Comparison of ENCODE assay signal across 1 cellular context in the genomic region with DNA sequence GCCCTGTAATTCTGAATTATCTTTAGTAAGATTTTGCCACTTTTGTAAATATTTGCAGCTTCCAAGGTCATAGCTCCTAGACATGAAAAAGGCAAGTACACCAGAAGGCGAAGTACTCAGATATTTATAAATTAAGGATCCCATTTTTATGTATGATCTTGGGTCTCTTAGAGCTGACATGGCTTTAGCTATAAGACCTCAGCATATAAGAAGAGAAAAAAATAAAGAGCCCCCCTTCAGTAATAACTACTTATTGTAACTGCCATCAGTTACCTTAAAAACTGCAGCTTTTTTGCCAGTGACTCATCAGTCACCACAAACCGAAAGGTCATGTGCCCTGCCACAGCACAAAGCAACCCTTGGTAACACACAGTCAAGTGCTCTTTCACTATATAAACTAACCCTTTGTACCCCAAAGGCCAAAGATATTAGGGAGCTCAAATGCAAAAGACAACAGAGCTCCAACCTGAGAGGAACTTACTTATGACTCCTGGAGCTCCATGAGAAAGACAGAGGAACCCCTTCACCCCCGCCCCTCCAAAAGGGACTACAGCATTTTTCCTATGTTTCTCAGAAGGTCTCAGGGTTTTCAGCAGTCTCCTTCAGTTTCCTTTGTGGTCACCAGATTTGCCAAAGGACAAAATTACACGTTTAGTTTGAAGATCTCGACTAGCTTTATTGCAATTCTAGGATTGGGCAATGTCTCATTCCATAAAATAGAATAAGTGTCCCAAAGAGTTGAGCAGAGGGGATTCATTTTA.
TF ChIP-seq lines count a peak whose summit lies in the region.

No MANE protein-coding gene starts in this region.

TF ChIP-seq in HepG2, 621 proteins besides CTCF, POLR2A, EP300 and RAD21 (continued from another document and continues in another):
- TF ChIP-seq, protein P1, sequence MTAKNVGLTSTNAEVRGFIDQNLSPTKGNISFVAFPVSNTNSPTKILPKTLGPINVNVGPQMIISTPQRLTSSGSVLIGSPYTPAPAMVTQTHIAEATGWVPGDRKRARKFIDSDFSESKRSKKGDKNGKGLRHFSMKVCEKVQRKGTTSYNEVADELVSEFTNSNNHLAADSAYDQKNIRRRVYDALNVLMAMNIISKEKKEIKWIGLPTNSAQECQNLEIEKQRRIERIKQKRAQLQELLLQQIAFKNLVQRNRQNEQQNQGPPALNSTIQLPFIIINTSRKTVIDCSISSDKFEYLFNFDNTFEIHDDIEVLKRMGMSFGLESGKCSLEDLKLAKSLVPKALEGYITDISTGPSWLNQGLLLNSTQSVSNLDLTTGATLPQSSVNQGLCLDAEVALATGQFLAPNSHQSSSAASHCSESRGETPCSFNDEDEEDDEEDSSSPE (CRISPR knock-in tag; IDR thresholded peaks at IDR 0.05), result no peak
- TF ChIP-seq NR2F1 (CRISPR knock-in tag; IDR thresholded peaks at IDR 0.05), result peak; percentile 62 to 64; a peak in 3 of 4 replicates
- TF ChIP-seq, protein P2, sequence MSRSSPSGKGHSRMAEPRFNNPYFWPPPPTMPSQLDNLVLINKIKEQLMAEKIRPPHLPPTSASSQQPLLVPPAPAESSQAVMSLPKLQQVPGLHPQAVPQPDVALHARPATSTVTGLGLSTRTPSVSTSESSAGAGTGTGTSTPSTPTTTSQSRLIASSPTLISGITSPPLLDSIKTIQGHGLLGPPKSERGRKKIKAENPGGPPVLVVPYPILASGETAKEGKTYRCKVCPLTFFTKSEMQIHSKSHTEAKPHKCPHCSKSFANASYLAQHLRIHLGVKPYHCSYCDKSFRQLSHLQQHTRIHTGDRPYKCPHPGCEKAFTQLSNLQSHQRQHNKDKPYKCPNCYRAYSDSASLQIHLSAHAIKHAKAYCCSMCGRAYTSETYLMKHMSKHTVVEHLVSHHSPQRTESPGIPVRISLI (CRISPR knock-in tag; IDR thresholded peaks at IDR 0.05; ENCODE audit: borderline replicate concordance), result no peak
- TF ChIP-seq, protein P3, sequence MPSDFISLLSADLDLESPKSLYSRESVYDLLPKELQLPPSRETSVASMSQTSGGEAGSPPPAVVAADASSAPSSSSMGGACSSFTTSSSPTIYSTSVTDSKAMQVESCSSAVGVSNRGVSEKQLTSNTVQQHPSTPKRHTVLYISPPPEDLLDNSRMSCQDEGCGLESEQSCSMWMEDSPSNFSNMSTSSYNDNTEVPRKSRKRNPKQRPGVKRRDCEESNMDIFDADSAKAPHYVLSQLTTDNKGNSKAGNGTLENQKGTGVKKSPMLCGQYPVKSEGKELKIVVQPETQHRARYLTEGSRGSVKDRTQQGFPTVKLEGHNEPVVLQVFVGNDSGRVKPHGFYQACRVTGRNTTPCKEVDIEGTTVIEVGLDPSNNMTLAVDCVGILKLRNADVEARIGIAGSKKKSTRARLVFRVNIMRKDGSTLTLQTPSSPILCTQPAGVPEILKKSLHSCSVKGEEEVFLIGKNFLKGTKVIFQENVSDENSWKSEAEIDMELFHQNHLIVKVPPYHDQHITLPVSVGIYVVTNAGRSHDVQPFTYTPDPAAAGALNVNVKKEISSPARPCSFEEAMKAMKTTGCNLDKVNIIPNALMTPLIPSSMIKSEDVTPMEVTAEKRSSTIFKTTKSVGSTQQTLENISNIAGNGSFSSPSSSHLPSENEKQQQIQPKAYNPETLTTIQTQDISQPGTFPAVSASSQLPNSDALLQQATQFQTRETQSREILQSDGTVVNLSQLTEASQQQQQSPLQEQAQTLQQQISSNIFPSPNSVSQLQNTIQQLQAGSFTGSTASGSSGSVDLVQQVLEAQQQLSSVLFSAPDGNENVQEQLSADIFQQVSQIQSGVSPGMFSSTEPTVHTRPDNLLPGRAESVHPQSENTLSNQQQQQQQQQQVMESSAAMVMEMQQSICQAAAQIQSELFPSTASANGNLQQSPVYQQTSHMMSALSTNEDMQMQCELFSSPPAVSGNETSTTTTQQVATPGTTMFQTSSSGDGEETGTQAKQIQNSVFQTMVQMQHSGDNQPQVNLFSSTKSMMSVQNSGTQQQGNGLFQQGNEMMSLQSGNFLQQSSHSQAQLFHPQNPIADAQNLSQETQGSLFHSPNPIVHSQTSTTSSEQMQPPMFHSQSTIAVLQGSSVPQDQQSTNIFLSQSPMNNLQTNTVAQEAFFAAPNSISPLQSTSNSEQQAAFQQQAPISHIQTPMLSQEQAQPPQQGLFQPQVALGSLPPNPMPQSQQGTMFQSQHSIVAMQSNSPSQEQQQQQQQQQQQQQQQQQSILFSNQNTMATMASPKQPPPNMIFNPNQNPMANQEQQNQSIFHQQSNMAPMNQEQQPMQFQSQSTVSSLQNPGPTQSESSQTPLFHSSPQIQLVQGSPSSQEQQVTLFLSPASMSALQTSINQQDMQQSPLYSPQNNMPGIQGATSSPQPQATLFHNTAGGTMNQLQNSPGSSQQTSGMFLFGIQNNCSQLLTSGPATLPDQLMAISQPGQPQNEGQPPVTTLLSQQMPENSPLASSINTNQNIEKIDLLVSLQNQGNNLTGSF (CRISPR knock-in tag; IDR thresholded peaks at IDR 0.05), result no peak
- TF ChIP-seq NCOA5 (CRISPR knock-in tag; IDR thresholded peaks at IDR 0.05), result no peak
- TF ChIP-seq MIXL1 (CRISPR knock-in tag; IDR thresholded peaks at IDR 0.05), result peak; percentile 19; the same call in 1 of the 2 replicates
- TF ChIP-seq, protein P4, sequence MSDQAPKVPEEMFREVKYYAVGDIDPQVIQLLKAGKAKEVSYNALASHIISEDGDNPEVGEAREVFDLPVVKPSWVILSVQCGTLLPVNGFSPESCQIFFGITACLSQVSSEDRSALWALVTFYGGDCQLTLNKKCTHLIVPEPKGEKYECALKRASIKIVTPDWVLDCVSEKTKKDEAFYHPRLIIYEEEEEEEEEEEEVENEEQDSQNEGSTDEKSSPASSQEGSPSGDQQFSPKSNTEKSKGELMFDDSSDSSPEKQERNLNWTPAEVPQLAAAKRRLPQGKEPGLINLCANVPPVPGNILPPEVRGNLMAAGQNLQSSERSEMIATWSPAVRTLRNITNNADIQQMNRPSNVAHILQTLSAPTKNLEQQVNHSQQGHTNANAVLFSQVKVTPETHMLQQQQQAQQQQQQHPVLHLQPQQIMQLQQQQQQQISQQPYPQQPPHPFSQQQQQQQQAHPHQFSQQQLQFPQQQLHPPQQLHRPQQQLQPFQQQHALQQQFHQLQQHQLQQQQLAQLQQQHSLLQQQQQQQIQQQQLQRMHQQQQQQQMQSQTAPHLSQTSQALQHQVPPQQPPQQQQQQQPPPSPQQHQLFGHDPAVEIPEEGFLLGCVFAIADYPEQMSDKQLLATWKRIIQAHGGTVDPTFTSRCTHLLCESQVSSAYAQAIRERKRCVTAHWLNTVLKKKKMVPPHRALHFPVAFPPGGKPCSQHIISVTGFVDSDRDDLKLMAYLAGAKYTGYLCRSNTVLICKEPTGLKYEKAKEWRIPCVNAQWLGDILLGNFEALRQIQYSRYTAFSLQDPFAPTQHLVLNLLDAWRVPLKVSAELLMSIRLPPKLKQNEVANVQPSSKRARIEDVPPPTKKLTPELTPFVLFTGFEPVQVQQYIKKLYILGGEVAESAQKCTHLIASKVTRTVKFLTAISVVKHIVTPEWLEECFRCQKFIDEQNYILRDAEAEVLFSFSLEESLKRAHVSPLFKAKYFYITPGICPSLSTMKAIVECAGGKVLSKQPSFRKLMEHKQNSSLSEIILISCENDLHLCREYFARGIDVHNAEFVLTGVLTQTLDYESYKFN (CRISPR knock-in tag; conservative IDR thresholded peaks at IDR 0.05), result peak; percentile 60
- peak; percentile 30; the same call in 1 of the 2 replicates for TF ChIP-seq RXRA (CRISPR knock-in tag; IDR thresholded peaks at IDR 0.05)
- TF ChIP-seq, protein P5, sequence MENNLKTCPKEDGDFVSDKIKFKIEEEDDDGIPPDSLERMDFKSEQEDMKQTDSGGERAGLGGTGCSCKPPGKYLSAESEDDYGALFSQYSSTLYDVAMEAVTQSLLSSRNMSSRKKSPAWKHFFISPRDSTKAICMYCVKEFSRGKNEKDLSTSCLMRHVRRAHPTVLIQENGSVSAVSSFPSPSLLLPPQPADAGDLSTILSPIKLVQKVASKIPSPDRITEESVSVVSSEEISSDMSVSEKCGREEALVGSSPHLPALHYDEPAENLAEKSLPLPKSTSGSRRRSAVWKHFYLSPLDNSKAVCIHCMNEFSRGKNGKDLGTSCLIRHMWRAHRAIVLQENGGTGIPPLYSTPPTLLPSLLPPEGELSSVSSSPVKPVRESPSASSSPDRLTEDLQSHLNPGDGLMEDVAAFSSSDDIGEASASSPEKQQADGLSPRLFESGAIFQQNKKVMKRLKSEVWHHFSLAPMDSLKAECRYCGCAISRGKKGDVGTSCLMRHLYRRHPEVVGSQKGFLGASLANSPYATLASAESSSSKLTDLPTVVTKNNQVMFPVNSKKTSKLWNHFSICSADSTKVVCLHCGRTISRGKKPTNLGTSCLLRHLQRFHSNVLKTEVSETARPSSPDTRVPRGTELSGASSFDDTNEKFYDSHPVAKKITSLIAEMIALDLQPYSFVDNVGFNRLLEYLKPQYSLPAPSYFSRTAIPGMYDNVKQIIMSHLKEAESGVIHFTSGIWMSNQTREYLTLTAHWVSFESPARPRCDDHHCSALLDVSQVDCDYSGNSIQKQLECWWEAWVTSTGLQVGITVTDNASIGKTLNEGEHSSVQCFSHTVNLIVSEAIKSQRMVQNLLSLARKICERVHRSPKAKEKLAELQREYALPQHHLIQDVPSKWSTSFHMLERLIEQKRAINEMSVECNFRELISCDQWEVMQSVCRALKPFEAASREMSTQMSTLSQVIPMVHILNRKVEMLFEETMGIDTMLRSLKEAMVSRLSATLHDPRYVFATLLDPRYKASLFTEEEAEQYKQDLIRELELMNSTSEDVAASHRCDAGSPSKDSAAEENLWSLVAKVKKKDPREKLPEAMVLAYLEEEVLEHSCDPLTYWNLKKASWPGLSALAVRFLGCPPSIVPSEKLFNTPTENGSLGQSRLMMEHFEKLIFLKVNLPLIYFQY (CRISPR knock-in tag; IDR thresholded peaks at IDR 0.05; ENCODE audit: borderline replicate concordance), result no peak
- TF ChIP-seq, protein P6, sequence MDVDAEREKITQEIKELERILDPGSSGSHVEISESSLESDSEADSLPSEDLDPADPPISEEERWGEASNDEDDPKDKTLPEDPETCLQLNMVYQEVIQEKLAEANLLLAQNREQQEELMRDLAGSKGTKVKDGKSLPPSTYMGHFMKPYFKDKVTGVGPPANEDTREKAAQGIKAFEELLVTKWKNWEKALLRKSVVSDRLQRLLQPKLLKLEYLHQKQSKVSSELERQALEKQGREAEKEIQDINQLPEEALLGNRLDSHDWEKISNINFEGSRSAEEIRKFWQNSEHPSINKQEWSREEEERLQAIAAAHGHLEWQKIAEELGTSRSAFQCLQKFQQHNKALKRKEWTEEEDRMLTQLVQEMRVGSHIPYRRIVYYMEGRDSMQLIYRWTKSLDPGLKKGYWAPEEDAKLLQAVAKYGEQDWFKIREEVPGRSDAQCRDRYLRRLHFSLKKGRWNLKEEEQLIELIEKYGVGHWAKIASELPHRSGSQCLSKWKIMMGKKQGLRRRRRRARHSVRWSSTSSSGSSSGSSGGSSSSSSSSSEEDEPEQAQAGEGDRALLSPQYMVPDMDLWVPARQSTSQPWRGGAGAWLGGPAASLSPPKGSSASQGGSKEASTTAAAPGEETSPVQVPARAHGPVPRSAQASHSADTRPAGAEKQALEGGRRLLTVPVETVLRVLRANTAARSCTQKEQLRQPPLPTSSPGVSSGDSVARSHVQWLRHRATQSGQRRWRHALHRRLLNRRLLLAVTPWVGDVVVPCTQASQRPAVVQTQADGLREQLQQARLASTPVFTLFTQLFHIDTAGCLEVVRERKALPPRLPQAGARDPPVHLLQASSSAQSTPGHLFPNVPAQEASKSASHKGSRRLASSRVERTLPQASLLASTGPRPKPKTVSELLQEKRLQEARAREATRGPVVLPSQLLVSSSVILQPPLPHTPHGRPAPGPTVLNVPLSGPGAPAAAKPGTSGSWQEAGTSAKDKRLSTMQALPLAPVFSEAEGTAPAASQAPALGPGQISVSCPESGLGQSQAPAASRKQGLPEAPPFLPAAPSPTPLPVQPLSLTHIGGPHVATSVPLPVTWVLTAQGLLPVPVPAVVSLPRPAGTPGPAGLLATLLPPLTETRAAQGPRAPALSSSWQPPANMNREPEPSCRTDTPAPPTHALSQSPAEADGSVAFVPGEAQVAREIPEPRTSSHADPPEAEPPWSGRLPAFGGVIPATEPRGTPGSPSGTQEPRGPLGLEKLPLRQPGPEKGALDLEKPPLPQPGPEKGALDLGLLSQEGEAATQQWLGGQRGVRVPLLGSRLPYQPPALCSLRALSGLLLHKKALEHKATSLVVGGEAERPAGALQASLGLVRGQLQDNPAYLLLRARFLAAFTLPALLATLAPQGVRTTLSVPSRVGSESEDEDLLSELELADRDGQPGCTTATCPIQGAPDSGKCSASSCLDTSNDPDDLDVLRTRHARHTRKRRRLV (CRISPR knock-in tag; IDR thresholded peaks at IDR 0.05), result no peak
- TF ChIP-seq ZNF446 (CRISPR knock-in tag; IDR thresholded peaks at IDR 0.05), result no peak
- TF ChIP-seq, protein P7, sequence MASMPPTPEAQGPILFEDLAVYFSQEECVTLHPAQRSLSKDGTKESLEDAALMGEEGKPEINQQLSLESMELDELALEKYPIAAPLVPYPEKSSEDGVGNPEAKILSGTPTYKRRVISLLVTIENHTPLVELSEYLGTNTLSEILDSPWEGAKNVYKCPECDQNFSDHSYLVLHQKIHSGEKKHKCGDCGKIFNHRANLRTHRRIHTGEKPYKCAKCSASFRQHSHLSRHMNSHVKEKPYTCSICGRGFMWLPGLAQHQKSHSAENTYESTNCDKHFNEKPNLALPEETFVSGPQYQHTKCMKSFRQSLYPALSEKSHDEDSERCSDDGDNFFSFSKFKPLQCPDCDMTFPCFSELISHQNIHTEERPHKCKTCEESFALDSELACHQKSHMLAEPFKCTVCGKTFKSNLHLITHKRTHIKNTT (CRISPR knock-in tag; IDR thresholded peaks at IDR 0.05), result no peak
- no peak for TF ChIP-seq ZNF720 (CRISPR knock-in tag; IDR thresholded peaks at IDR 0.05)
- no peak for TF ChIP-seq FOXJ3 (CRISPR knock-in tag; IDR thresholded peaks at IDR 0.05; ENCODE audit: borderline replicate concordance)
- no peak for TF ChIP-seq GLI4 (CRISPR knock-in tag; IDR thresholded peaks at IDR 0.05; ENCODE audit: borderline replicate concordance)
- no peak for TF ChIP-seq HNRNPLL (IDR thresholded peaks at IDR 0.05; ENCODE audit: low read depth, low read length, poor library complexity, severe bottlenecking)
- peak; percentile 31; the same call in 1 of the 2 replicates for TF ChIP-seq RFX5 (IDR thresholded peaks at IDR 0.05; ENCODE audit: low read depth, low read length)
- TF ChIP-seq SMYD3 (CRISPR knock-in tag; IDR thresholded peaks at IDR 0.05), result no peak
- TF ChIP-seq ZNF230 (CRISPR knock-in tag; IDR thresholded peaks at IDR 0.05), result no peak
- no peak for TF ChIP-seq ZBTB3 (CRISPR knock-in tag; IDR thresholded peaks at IDR 0.05; ENCODE audit: borderline replicate concordance, low read depth)
- peak; percentile 64 for TF ChIP-seq BHLHE40 (IDR thresholded peaks at IDR 0.05; ENCODE audit: low read length)
- TF ChIP-seq IRF2 (CRISPR knock-in tag; IDR thresholded peaks at IDR 0.05), result 0 out of 2 replicates have a peak, but pooled peaks have one; percentile 43
- TF ChIP-seq ZNF282 (IDR thresholded peaks at IDR 0.05; ENCODE audit: partially characterized antibody), result no peak
- no peak for TF ChIP-seq ZNF510 (CRISPR knock-in tag; IDR thresholded peaks at IDR 0.05; ENCODE audit: low read depth)
- TF ChIP-seq FOXA1 (IDR thresholded peaks at IDR 0.05), result no peak
- TF ChIP-seq FOXA1 (CRISPR knock-in tag; IDR thresholded peaks at IDR 0.05), result no peak
- no peak for TF ChIP-seq MTF2 (CRISPR knock-in tag; IDR thresholded peaks at IDR 0.05; ENCODE audit: borderline replicate concordance)
- TF ChIP-seq HNF4A (CRISPR knock-in tag; IDR thresholded peaks at IDR 0.05), result peak; percentile 38; the same call in 1 of the 2 replicates
- no peak for TF ChIP-seq CREB1 (IDR thresholded peaks at IDR 0.05)
- 0 out of 2 replicates have a peak, but pooled peaks have one; percentile 34 for TF ChIP-seq CREB1 (CRISPR knock-in tag; IDR thresholded peaks at IDR 0.05)
